In the genomic region with DNA sequence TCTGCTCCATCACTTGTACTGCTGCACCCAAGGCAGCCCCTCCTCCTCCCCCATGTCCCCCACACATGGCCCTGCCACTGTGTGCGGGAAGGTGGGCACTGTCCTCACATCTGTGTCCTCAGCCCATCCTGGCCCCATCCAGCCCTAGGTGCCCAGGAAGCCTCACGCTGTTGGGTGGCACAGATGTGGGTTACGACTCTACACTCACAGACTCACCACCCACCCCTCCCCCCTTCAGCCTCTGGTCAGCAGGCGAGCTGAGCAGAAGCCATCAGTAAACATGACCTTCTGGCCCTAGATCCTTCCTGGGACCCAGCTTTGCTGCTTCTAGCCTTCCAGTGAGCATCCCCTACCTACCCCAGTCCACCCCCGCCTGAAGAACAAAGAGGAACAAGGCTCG, we compare ENCODE assay signal across 28 cellular contexts.
"Had no signal": no experiment of that assay in that cellular context is flagged by ENCODE, and none has a peak within 500 bp of the region (broad histone marks: within the 10 kb centered on the region; RNA-seq: fewer than 3 reads in every experiment).

No MANE protein-coding gene starts in this region.

- H3K36me3 ChIP-seq: gastroesophageal sphincter, heart left ventricle, transverse colon had no signal

- H3K4me1 ChIP-seq: psoas muscle, transverse colon had no signal

- H3K4me3 ChIP-seq: gastroesophageal sphincter, heart left ventricle, psoas muscle, transverse colon had no signal

- ATAC-seq: activated CD4-positive, alpha-beta T cell treated with anti-CD3 and anti-CD28 coated beads for 36 hours; activated T-cell treated with anti-CD3 and anti-CD28 coated beads, Interleukin-2, amount 50 U/mL, for 72 hours; gastroesophageal sphincter; heart left ventricle; left colon; psoas muscle had no signal

- H3K4me3 Mint-ChIP-seq: activated CD4-positive, alpha-beta T cell treated with anti-CD3 and anti-CD28 coated beads for 36 hours; activated naive CD8-positive, alpha-beta T cell; activated T-cell treated with anti-CD3 and anti-CD28 coated beads, Interleukin-2, amount 50 U/mL, for 72 hours; immature natural killer cell; nephron; T-helper 2 cell treated with Interferon-gamma antibody and Interleukin-4, amounts not matched to agents 5 μg/mL and 100 μg/mL, for 36 hours had no signal

- H2AFZ ChIP-seq: parathyroid adenoma had no signal

- H3K27me3 Mint-ChIP-seq: activated CD4-positive, alpha-beta T cell treated with anti-CD3 and anti-CD28 coated beads for 36 hours; activated naive CD8-positive, alpha-beta T cell had no signal

- H3K36me3 Mint-ChIP-seq: activated naive CD8-positive, alpha-beta T cell; immature natural killer cell had no signal

- H3K27me3 ChIP-seq: gastroesophageal sphincter, heart left ventricle, transverse colon had no signal

- H3K4me1 Mint-ChIP-seq: immature natural killer cell had no signal

- H3K79me2 ChIP-seq: parathyroid adenoma had no signal

- H3K9me3 Mint-ChIP-seq: activated T-cell treated with anti-CD3 and anti-CD28 coated beads, Interleukin-2, amount 50 U/mL, for 72 hours; immature natural killer cell; nephron; T-helper 2 cell treated with Interferon-gamma antibody and Interleukin-4, amounts not matched to agents 5 μg/mL and 100 μg/mL, for 36 hours had no signal

- DNase-seq: activated CD4-positive, alpha-beta T cell treated with anti-CD3 and anti-CD28 coated beads for 36 hours; activated CD4-positive, alpha-beta T cell treated with anti-CD3 and anti-CD28 coated beads, Interleukin-2, amount 50 U/mL, for 4 hours; activated CD4-positive, CD25-positive, alpha-beta regulatory T cell; activated effector memory CD4-positive, alpha-beta T cell treated with Interleukin-2 at 50 U/mL for 16 hours; activated naive CD4-positive, alpha-beta T cell treated with Interleukin-2 at 50 U/mL for 16 hours; activated T-cell treated with anti-CD3 and anti-CD28 coated beads for 4 hours; activated T-cell treated with anti-CD3 and anti-CD28 coated beads, Interleukin-2, amount 50 U/mL, for 72 hours; anterior cingulate cortex; effector memory CD4-positive, alpha-beta T cell; erythroblast; heart left ventricle; hypothalamus; immature natural killer cell; kidney; left colon; mesendoderm; occipital lobe; psoas muscle; stimulated activated CD4-positive, alpha-beta T cell treated with anti-CD3 and anti-CD28 coated beads, Interleukin-15, amount 100 ng/mL, for 24 hours; stimulated activated CD4-positive, alpha-beta T cell treated with anti-CD3 and anti-CD28 coated beads, Interleukin-2, amount 100 ng/mL, for 24 hours; stimulated activated naive CD4-positive, alpha-beta T cell treated with Interleukin-2 at 50 U/mL for 16 hours; T-helper 1 cell; transverse colon had no signal

- H3K27ac ChIP-seq: parathyroid adenoma, psoas muscle, transverse colon had no signal

- H3K27ac Mint-ChIP-seq: activated CD4-positive, alpha-beta T cell treated with anti-CD3 and anti-CD28 coated beads for 36 hours; activated naive CD8-positive, alpha-beta T cell; activated T-cell treated with anti-CD3 and anti-CD28 coated beads, Interleukin-2, amount 50 U/mL, for 72 hours; immature natural killer cell; nephron; T-helper 2 cell treated with Interferon-gamma antibody and Interleukin-4, amounts not matched to agents 5 μg/mL and 100 μg/mL, for 36 hours had no signal
